Comparison of ENCODE assay signal across 30 cellular contexts in the genomic region with DNA sequence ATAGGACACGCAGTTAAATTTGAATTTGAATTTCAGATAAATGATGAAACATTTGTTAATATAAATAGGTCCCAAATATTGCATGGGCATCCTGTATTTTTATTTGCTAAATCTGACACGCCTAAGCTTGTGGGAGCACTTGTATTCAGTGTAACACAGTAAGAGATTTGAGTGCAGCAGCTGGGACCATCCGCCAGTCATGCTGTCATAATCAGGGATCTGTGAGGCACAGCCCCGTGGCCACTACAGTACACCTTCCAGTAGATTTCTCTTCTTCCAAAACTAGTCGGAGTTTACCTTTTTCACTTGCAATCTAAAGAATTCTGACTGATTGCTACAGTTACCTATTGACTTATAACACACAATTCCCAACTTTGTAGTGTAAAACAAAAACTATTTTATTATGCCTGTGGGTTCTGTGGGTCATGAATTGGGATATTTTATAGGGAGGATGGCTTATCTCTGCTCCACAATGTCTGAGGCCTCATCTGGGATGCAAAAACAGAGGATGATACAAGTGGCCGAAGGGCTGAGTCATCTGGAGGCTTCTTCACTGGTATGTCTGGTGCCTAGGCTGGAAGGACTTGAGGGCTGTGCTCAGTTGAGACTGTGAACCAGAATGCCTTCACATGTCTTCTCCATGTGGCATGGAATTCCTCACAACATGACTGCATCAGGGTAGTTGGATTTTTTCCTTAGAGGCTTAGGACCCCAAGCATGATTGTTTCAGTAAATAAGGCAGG.
DNase-seq lines count a peak whose midpoint lies in the region; ATAC-seq and TF ChIP-seq lines count a peak whose summit lies in the region.
"Had no signal": no experiment of that assay in that cellular context is flagged by ENCODE, and none has a peak within 500 bp of the region (broad histone marks: within the 10 kb centered on the region; RNA-seq: fewer than 3 reads in every experiment).

No MANE protein-coding gene starts in this region.

- H3K27ac ChIP-seq in SK-N-SH (ENCODE audit: low read depth in 2 of 2, low read length in 1 of 2) (no peak overlapping the region), uterus (no peak overlapping the region)
- H3K27ac ChIP-seq: ascending aorta, esophagus muscularis mucosa, heart right ventricle, KMS-11, SJSA1, upper lobe of right lung had no signal

- peaks cover 11% of the 10 kb centered on the region for H3F3A ChIP-seq in SK-N-SH (replicated peaks; ENCODE audit: insufficient read depth)

- DNase-seq in SK-N-SH: no peak
- DNase-seq in amniotic epithelial cell (ENCODE audit: low read depth): peak; percentile 41
- peak; percentile 84 for DNase-seq in islet precursor cell
- DNase-seq in activated CD8-positive, alpha-beta memory T cell treated with anti-CD3 and anti-CD28 coated beads, Interleukin-2, amount 50 U/mL, for 48 hours: no peak
- DNase-seq in HuH-7 (ENCODE audit: low spot score): no peak
- DNase-seq in uterus: no peak
- DNase-seq: activated B cell treated with CpG ODN at 0.5 μM for 24 hours; activated gamma-delta T cell treated with Interleukin-2 at 50 U/mL for 16 hours; activated naive CD8-positive, alpha-beta T cell treated with anti-CD3 and anti-CD28 coated beads, Interleukin-2, amount 10 ng/mL, durations not matched to agents 7 days and 5 days; activated T-cell treated with anti-CD3 and anti-CD28 coated beads, Interleukin-2, amount 50 U/mL, for 48 hours; AML-193; CD4-positive, alpha-beta T cell; DMS79 treated with DMSO at 0.1 percent for 48 hours; GOT3; heart right ventricle; NCI-H1417; NCI-H2029; NCI-H2227 treated with DMSO at 0.1 percent for 48 hours; NCI-H526 treated with DMSO at 0.1 percent for 48 hours; nephron progenitor cell; RPMI8226; stimulated activated naive B cell treated with anti-CD40 and anti-IgM and Interleukin-4, amounts not matched to agents 10 μg/mL and 1 μg/mL and 100 μg/mL, for 72 hours; substantia nigra; upper lobe of right lung had no signal

- no peak for TF ChIP-seq POLR2A in uterus (IDR thresholded peaks at IDR 0.05)

- H3K4me2 ChIP-seq in SK-N-SH: no peak overlapping the region
- H3K4me2 ChIP-seq: KMS-11 had no signal

- H3K9ac ChIP-seq in SK-N-SH: no peak overlapping the region
- H3K9ac ChIP-seq: KMS-11 had no signal

- H3K9me2 ChIP-seq in SK-N-SH: no peaks in the 10 kb centered on the region

- H4K20me1 ChIP-seq in SK-N-SH (ENCODE audit: insufficient read depth): no peaks in the 10 kb centered on the region

- WGBS in SK-N-SH (ENCODE audit: low lambda C conversion rate): 71% methylated on average over 6 of the region's 6 CpGs

- 0 out of 2 replicates have a peak, but pooled peaks cover 7% of the 10 kb centered on the region for H3K79me2 ChIP-seq in SK-N-SH (ENCODE audit: insufficient read depth)

- CTCF ChIA-PET in SK-N-SH (lab: Yijun Ruan, JAX): interaction anchor here (11.0 kb wide), 1 partner anchor 45 kb away, joined by 123 read pairs; no protein-coding TSS in a partner anchor

- no peak overlapping the region for H2AFZ ChIP-seq in SK-N-SH (ENCODE audit: low read depth)

- no peak overlapping the region for H3K4me3 ChIP-seq in SK-N-SH (ENCODE audit: low read depth in 2 of 2, low read length in 1 of 2)
- no peak overlapping the region for H3K4me3 ChIP-seq in uterus
- H3K4me3 ChIP-seq: ascending aorta, esophagus muscularis mucosa, heart right ventricle, SJSA1, upper lobe of right lung had no signal

- POLR2A ChIA-PET in SK-N-SH (lab: Yijun Ruan, JAX): no interaction called here

- no peak for TF ChIP-seq CTCF in SK-N-SH (IDR thresholded peaks at IDR 0.05)
- TF ChIP-seq CTCF in uterus (IDR thresholded peaks at IDR 0.05): no peak

- no peaks in the 10 kb centered on the region for H3K27me3 ChIP-seq in SK-N-SH (ENCODE audit: insufficient read depth)
- H3K27me3 ChIP-seq in uterus: no peaks in the 10 kb centered on the region
- H3K27me3 ChIP-seq: ascending aorta, esophagus muscularis mucosa, heart right ventricle, SJSA1, upper lobe of right lung had no signal

- H3K9me3 ChIP-seq in SK-N-SH: no peaks in the 10 kb centered on the region
- no peaks in the 10 kb centered on the region for H3K9me3 ChIP-seq in uterus
- H3K9me3 ChIP-seq: ascending aorta, esophagus muscularis mucosa, heart right ventricle, SJSA1, upper lobe of right lung had no signal

- H3K4me1 ChIP-seq in SK-N-SH (ENCODE audit: control insufficient read depth in 1 of 2, insufficient read depth in 2 of 2, low read depth in 1 of 2, low read length in 1 of 2) (peaks cover 0 to 20% of the 10 kb centered on the region in 2 experiments; a peak in 1 of 4 replicates), uterus (no peaks in the 10 kb centered on the region)
- H3K4me1 ChIP-seq: ascending aorta, SJSA1, upper lobe of right lung had no signal

- TF ChIP-seq EP300 in SK-N-SH (IDR thresholded peaks at IDR 0.05; ENCODE audit: borderline replicate concordance in 1 of 2, low read depth in 1 of 2, low read length in 1 of 2): no peak

- peak; percentile 34 for ATAC-seq in SK-N-SH treated with all-trans-retinoic acid at 6 μM for 48 hours
- no peak for ATAC-seq in esophagus mucosa
- ATAC-seq: heart right ventricle; stimulated activated naive B cell treated with anti-CD40 and anti-IgM and Interleukin-4, amounts not matched to agents 10 μg/mL and 1 μg/mL and 100 μg/mL, for 72 hours; upper lobe of right lung had no signal

- no peak for TF ChIP-seq RAD21 in SK-N-SH (IDR thresholded peaks at IDR 0.05; ENCODE audit: low read length)

- H3K36me3 ChIP-seq in SK-N-SH (replicated peaks in 1 of 2; ENCODE audit: control insufficient read depth in 1 of 2, insufficient read depth in 2 of 2, low read length in 1 of 2) (peaks cover 2 to 27% of the 10 kb centered on the region in 2 experiments), uterus (no peaks in the 10 kb centered on the region)
- H3K36me3 ChIP-seq: ascending aorta, esophagus muscularis mucosa, heart right ventricle, SJSA1, upper lobe of right lung had no signal

- intact Hi-C loops in uterus (cut with DNase I; ENCODE audit: low total_unique reads): no loop called here

TF ChIP-seq in SK-N-SH treated with all-trans-retinoic acid at 6 μM for 48 hours, 23 proteins besides CTCF, POLR2A, EP300 and RAD21:
- TF ChIP-seq, protein P1, sequence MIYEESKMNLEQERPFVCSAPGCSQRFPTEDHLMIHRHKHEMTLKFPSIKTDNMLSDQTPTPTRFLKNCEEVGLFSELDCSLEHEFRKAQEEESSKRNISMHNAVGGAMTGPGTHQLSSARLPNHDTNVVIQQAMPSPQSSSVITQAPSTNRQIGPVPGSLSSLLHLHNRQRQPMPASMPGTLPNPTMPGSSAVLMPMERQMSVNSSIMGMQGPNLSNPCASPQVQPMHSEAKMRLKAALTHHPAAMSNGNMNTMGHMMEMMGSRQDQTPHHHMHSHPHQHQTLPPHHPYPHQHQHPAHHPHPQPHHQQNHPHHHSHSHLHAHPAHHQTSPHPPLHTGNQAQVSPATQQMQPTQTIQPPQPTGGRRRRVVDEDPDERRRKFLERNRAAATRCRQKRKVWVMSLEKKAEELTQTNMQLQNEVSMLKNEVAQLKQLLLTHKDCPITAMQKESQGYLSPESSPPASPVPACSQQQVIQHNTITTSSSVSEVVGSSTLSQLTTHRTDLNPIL (CRISPR knock-in tag; IDR thresholded peaks at IDR 0.05; ENCODE audit: low read depth): no peak
- no peak for TF ChIP-seq TCF4 (CRISPR knock-in tag; IDR thresholded peaks at IDR 0.05; ENCODE audit: borderline replicate concordance)
- no peak for TF ChIP-seq ISL1 (CRISPR knock-in tag; IDR thresholded peaks at IDR 0.05)
- no peak for TF ChIP-seq SNAI2 (CRISPR knock-in tag; IDR thresholded peaks at IDR 0.05)
- TF ChIP-seq TOX (CRISPR knock-in tag; IDR thresholded peaks at IDR 0.05; ENCODE audit: borderline replicate concordance): no peak
- no peak for TF ChIP-seq ZNF565 (CRISPR knock-in tag; conservative IDR thresholded peaks at IDR 0.05; ENCODE audit: low read depth)
- no peak for TF ChIP-seq RARB (CRISPR knock-in tag; IDR thresholded peaks at IDR 0.05)

TF ChIP-seq in SK-N-SH, 30 proteins besides CTCF, POLR2A, EP300 and RAD21 (continues in another document):
- TF ChIP-seq RFX5 (IDR thresholded peaks at IDR 0.05; ENCODE audit: low read length) (no peak), EZH2phosphoT487 (IDR thresholded peaks at IDR 0.05; ENCODE audit: borderline replicate concordance, low read depth) (no peak)
- TF ChIP-seq, protein P2, sequence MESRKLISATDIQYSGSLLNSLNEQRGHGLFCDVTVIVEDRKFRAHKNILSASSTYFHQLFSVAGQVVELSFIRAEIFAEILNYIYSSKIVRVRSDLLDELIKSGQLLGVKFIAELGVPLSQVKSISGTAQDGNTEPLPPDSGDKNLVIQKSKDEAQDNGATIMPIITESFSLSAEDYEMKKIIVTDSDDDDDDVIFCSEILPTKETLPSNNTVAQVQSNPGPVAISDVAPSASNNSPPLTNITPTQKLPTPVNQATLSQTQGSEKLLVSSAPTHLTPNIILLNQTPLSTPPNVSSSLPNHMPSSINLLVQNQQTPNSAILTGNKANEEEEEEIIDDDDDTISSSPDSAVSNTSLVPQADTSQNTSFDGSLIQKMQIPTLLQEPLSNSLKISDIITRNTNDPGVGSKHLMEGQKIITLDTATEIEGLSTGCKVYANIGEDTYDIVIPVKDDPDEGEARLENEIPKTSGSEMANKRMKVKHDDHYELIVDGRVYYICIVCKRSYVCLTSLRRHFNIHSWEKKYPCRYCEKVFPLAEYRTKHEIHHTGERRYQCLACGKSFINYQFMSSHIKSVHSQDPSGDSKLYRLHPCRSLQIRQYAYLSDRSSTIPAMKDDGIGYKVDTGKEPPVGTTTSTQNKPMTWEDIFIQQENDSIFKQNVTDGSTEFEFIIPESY (IDR thresholded peaks at IDR 0.05; ENCODE audit: borderline replicate concordance, low read depth): no peak

Comparison
In these comparisons a context has a peak if more than half of its experiments do, and no peak if none do; other contexts are left out.
1. DNase-seq: peak in amniotic epithelial cell (single experiment) and islet precursor cell (single experiment); none in SK-N-SH (single experiment), activated CD8-positive, alpha-beta memory T cell treated with anti-CD3 and anti-CD28 coated beads, Interleukin-2, amount 50 U/mL, for 48 hours (single experiment), HuH-7 (single experiment) and uterus (0 of 2).